ENCODE assay signal across 15 cellular contexts in the genomic region with DNA sequence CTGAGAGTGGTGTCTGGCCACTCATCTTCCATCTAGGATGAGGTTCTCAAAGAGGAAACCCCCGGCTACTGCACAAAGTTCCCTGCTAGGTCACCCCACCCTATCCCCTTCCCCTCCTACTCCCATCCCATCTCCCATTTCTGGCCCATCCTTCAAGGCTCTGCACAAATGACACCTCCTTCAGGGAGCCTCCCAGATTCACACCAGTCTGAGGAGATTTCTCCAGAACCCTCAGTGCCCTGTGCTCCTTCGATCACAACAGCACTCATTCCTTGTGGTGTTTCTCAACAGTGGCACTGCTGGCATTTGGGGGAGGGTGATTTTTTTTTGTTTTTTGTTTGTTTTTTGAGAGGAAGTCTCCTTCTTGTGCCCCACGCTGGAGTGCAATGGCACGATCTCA.
"Had no signal": no experiment of that assay in that cellular context is flagged by ENCODE, and none has a peak within 500 bp of the region (broad histone marks: within the 10 kb centered on the region; RNA-seq: fewer than 3 reads in every experiment).

No MANE protein-coding gene starts in this region.

- ATAC-seq: activated naive CD8-positive, alpha-beta T cell treated with anti-CD3 and anti-CD28 coated beads, Interleukin-2, amount 50 U/mL, for 24 hours; gastrocnemius medialis; left lung; pancreas had no signal

- H3K9me3 Mint-ChIP-seq: activated CD4-positive, alpha-beta memory T cell treated with anti-CD3 and anti-CD28 coated beads, Interleukin-2, amount 10 ng/mL, durations not matched to agents 7 days and 5 days; activated naive CD8-positive, alpha-beta T cell treated with anti-CD3 and anti-CD28 coated beads, Interleukin-2, amount 50 U/mL, for 24 hours had no signal

- H3K27ac Mint-ChIP-seq: activated CD4-positive, alpha-beta memory T cell treated with anti-CD3 and anti-CD28 coated beads, Interleukin-2, amount 10 ng/mL, durations not matched to agents 7 days and 5 days; activated naive CD8-positive, alpha-beta T cell treated with anti-CD3 and anti-CD28 coated beads, Interleukin-2, amount 50 U/mL, for 24 hours had no signal

- H3K4me3 ChIP-seq: ascending aorta, cardiac muscle cell, gastrocnemius medialis, pancreas, thoracic aorta had no signal

- H3K9me3 ChIP-seq: ascending aorta, gastrocnemius medialis, left lung, pancreas, stomach, thoracic aorta had no signal

- H3K27me3 Mint-ChIP-seq: activated CD4-positive, alpha-beta memory T cell treated with anti-CD3 and anti-CD28 coated beads, Interleukin-2, amount 10 ng/mL, durations not matched to agents 7 days and 5 days; activated naive CD8-positive, alpha-beta T cell treated with anti-CD3 and anti-CD28 coated beads, Interleukin-2, amount 50 U/mL, for 24 hours had no signal

- H3K4me3 Mint-ChIP-seq: activated CD4-positive, alpha-beta memory T cell treated with anti-CD3 and anti-CD28 coated beads, Interleukin-2, amount 10 ng/mL, durations not matched to agents 7 days and 5 days; activated naive CD8-positive, alpha-beta T cell treated with anti-CD3 and anti-CD28 coated beads, Interleukin-2, amount 50 U/mL, for 24 hours had no signal

- H3K36me3 ChIP-seq: cardiac muscle cell, pancreas, thoracic aorta had no signal

- DNase-seq: activated CD4-positive, alpha-beta memory T cell treated with anti-CD3 and anti-CD28 coated beads, Interleukin-2, amount 10 ng/mL, durations not matched to agents 7 days and 5 days; activated CD4-positive, alpha-beta T cell treated with anti-CD3 and anti-CD28 coated beads for 1 hour; activated CD8-positive, alpha-beta memory T cell treated with anti-CD3 and anti-CD28 coated beads, Interleukin-2, amount 50 U/mL, for 48 hours; activated naive CD8-positive, alpha-beta T cell treated with anti-CD3 and anti-CD28 coated beads, Interleukin-2, amount 50 U/mL, for 24 hours; effector CD4-positive, alpha-beta T cell; gastrocnemius medialis; islet precursor cell; left lung; pancreas; stimulated activated CD4-positive, alpha-beta T cell treated with anti-CD3 and anti-CD28 coated beads, Interleukin-15, amount 100 ng/mL, for 24 hours; stomach; T-helper 9 cell had no signal

- H3K27me3 ChIP-seq: ascending aorta, cardiac muscle cell, gastrocnemius medialis, left lung, pancreas, stomach had no signal

- H3K27ac ChIP-seq: ascending aorta, cardiac muscle cell, gastrocnemius medialis, pancreas, thoracic aorta had no signal
